32 cellular contexts compared by ENCODE assay signal in the genomic region with DNA sequence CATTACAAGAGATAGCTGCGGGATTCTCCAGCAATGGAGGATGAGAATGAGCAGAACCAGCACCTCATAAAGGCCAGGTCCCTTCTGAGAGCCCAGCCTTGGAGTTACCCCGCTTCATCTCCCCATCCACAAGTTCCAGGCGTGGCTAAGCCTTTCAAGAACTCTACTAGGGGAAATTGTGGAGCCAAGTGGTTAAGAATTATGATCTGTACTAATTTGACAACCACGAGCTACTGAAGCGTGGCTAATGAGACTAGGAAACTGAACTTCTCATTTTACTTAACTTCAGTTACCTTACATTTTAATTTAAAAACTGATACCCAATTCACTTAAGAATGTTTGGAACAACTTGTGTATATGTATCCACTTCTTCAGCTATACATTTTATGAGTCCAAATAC.
"Had no signal": no experiment of that assay in that cellular context is flagged by ENCODE, and none has a peak within 500 bp of the region (broad histone marks: within the 10 kb centered on the region; RNA-seq: fewer than 3 reads in every experiment).

No MANE protein-coding gene starts in this region.

- H3K4me3 ChIP-seq: adrenal gland, ascending aorta, body of pancreas, breast epithelium, cardiac muscle cell had no signal

- FAIRE-seq: astrocyte, bronchial epithelial cell had no signal

- DNase-seq: activated effector memory CD4-positive, alpha-beta T cell treated with anti-CD3 and anti-CD28 coated beads, Interleukin-2, amount 50 U/mL, for 16 hours; activated effector memory CD4-positive, alpha-beta T cell treated with Interleukin-2 at 50 U/mL for 16 hours; activated gamma-delta T cell; activated gamma-delta T cell treated with Interleukin-2 at 50 U/mL for 16 hours; activated naive CD4-positive, alpha-beta T cell; activated naive CD4-positive, alpha-beta T cell treated with anti-CD3 and anti-CD28 coated beads for 36 hours; activated naive CD4-positive, alpha-beta T cell treated with anti-CD3 and anti-CD28 coated beads, Interleukin-2, amount 10 ng/mL, durations not matched to agents 7 days and 5 days; activated naive CD4-positive, alpha-beta T cell treated with anti-CD3 and anti-CD28 coated beads, Interleukin-2, amount 50 U/mL, for 16 hours; activated naive CD4-positive, alpha-beta T cell treated with Interleukin-2 at 50 U/mL for 16 hours; activated naive CD8-positive, alpha-beta T cell treated with anti-CD3 and anti-CD28 coated beads for 36 hours; activated naive CD8-positive, alpha-beta T cell treated with anti-CD3 and anti-CD28 coated beads, Interleukin-2, amount 10 ng/mL, durations not matched to agents 7 days and 5 days; activated naive CD8-positive, alpha-beta T cell treated with anti-CD3 and anti-CD28 coated beads, Interleukin-2, amount 50 U/mL, for 24 hours; activated T-cell treated with anti-CD3 and anti-CD28 coated beads, Interleukin-2, amount 50 U/mL, for 1 hour; activated T-cell treated with anti-CD3 and anti-CD28 coated beads, Interleukin-2, amount 50 U/mL, for 24 hours; activated T-cell treated with anti-CD3 and anti-CD28 coated beads, Interleukin-2, amount 50 U/mL, for 4 hours; activated T-cell treated with anti-CD3 and anti-CD28 coated beads, Interleukin-2, amount 50 U/mL, for 48 hours; activated T-cell treated with anti-CD3 and anti-CD28 coated beads, Interleukin-2, amount 50 U/mL, for 72 hours; adrenal gland; amniotic stem cell; amygdala; anterior cingulate cortex; aorta; body of pancreas; brain microvascular endothelial cell; caudate nucleus; central memory CD4-positive, alpha-beta T cell; cerebellar nuclear complex had no signal

- H3K27me3 ChIP-seq: adrenal gland, ascending aorta, body of pancreas, brain microvascular endothelial cell, breast epithelium, cardiac muscle cell had no signal

- H3K36me3 ChIP-seq: adrenal gland, ascending aorta, brain microvascular endothelial cell, breast epithelium, cardiac muscle cell had no signal

- H3K27ac ChIP-seq: adrenal gland, ascending aorta, body of pancreas, brain microvascular endothelial cell, breast epithelium, cardiac muscle cell had no signal

- H3K9me3 ChIP-seq: adrenal gland, ascending aorta, body of pancreas, breast epithelium had no signal

- H3K4me1 ChIP-seq: adrenal gland, ascending aorta, body of pancreas, breast epithelium had no signal
